Comparison of ENCODE assay signal across 38 cellular contexts in genomic region chr9:116774421-116774820, GRCh38.
"Had no signal": no experiment of that assay in that cellular context is flagged by ENCODE, and none has a peak within 500 bp of the region (broad histone marks: within the 10 kb centered on the region; RNA-seq: fewer than 3 reads in every experiment).

No MANE protein-coding gene starts in this region.

- H3K9me3 ChIP-seq: adrenal gland, body of pancreas had no signal

- H3K27me3 ChIP-seq: adrenal gland, body of pancreas, cardiac muscle cell had no signal

- H3K36me3 Mint-ChIP-seq: activated CD4-positive, alpha-beta memory T cell treated with anti-CD3 and anti-CD28 coated beads for 36 hours had no signal

- H3K9me3 Mint-ChIP-seq: activated CD4-positive, alpha-beta memory T cell treated with anti-CD3 and anti-CD28 coated beads for 36 hours; activated CD4-positive, alpha-beta T cell treated with anti-CD3 and anti-CD28 coated beads, Interleukin-2, amount 10 ng/mL, durations not matched to agents 24 days and 14 days; activated CD8-positive, alpha-beta T cell treated with anti-CD3 and anti-CD28 coated beads for 36 hours; activated naive CD4-positive, alpha-beta T cell treated with anti-CD3 and anti-CD28 coated beads for 36 hours; activated T-helper 1 cell treated with anti-CD3 and anti-CD28 coated beads, Interleukin-12 subunit alpha, Interleukin-12 subunit beta, Interleukin-2, Interleukin-4 antibody, amounts not matched to agents 30 ng/mL and 10 ng/mL and 1 ng/mL, durations not matched to agents 14 hours and 24 hours and 36 hours; activated T-helper 17 cell treated with anti-CD3 and anti-CD28 coated beads, Interleukin-2, amount 50 U/mL, for 72 hours; T-helper 1 cell treated with Interleukin-12 subunit alpha and Interleukin-12 subunit beta and Interleukin-4 antibody, amounts not matched to agents 30 μg/mL and 1 μg/mL, for 36 hours; T-helper 2 cell treated with Interferon-gamma antibody and Interleukin-4, amounts not matched to agents 5 μg/mL and 100 μg/mL, for 36 hours had no signal

- H3K4me1 ChIP-seq: adrenal gland, body of pancreas had no signal

- FAIRE-seq: astrocyte, bronchial epithelial cell, TTC549 had no signal

- H3K4me3 ChIP-seq: adrenal gland, body of pancreas, cardiac muscle cell had no signal

- DNase-seq: activated B cell treated with CpG ODN at 0.5 μM for 24 hours; activated CD4-positive, alpha-beta memory T cell treated with anti-CD3 and anti-CD28 coated beads for 36 hours; activated CD4-positive, alpha-beta T cell treated with anti-CD3 and anti-CD28 coated beads for 4 hours; activated CD4-positive, alpha-beta T cell treated with anti-CD3 and anti-CD28 coated beads, Interleukin-2, amount 10 ng/mL, durations not matched to agents 24 days and 14 days; activated CD4-positive, alpha-beta T cell treated with anti-CD3 and anti-CD28 coated beads, Interleukin-2, amount 50 U/mL, for 1 hour; activated CD4-positive, alpha-beta T cell treated with anti-CD3 and anti-CD28 coated beads, Interleukin-2, amount 50 U/mL, for 4 hours; activated CD4-positive, CD25-positive, alpha-beta regulatory T cell treated with anti-CD3 and anti-CD28 coated beads, Interleukin-2, amount 50 U/mL, for 72 hours; activated CD8-positive, alpha-beta memory T cell treated with anti-CD3 and anti-CD28 coated beads, Interleukin-2, amount 50 U/mL, for 4 hours; activated CD8-positive, alpha-beta T cell treated with anti-CD3 and anti-CD28 coated beads for 36 hours; activated effector memory CD4-positive, alpha-beta T cell treated with anti-CD3 and anti-CD28 coated beads, Interleukin-2, amount 50 U/mL, for 16 hours; activated gamma-delta T cell treated with Interleukin-2 at 50 U/mL for 16 hours; activated naive CD4-positive, alpha-beta T cell; activated naive CD4-positive, alpha-beta T cell treated with anti-CD3 and anti-CD28 coated beads for 36 hours; activated naive CD4-positive, alpha-beta T cell treated with anti-CD3 and anti-CD28 coated beads, Interleukin-2, amount 50 U/mL, for 16 hours; activated naive CD8-positive, alpha-beta T cell treated with anti-CD3 and anti-CD28 coated beads for 36 hours; activated T-cell treated with anti-CD3 and anti-CD28 coated beads for 4 hours; activated T-cell treated with anti-CD3 and anti-CD28 coated beads, Interleukin-2, amount 50 U/mL, for 1 hour; activated T-cell treated with anti-CD3 and anti-CD28 coated beads, Interleukin-2, amount 50 U/mL, for 4 hours; activated T-cell treated with anti-CD3 and anti-CD28 coated beads, Interleukin-2, amount 50 U/mL, for 72 hours; adrenal gland; amniotic stem cell; aorta; body of pancreas; caudate nucleus; cerebellar nuclear complex; T-helper 1 cell; T-helper 2 cell; T-helper 9 cell had no signal

- H3K4me1 Mint-ChIP-seq: activated B cell treated with CpG ODN at 0.5 μM for 24 hours; activated CD4-positive, alpha-beta T cell treated with anti-CD3 and anti-CD28 coated beads, Interleukin-2, amount 10 ng/mL, durations not matched to agents 24 days and 14 days; activated naive CD8-positive, alpha-beta T cell treated with anti-CD3 and anti-CD28 coated beads for 36 hours; activated T-helper 17 cell treated with anti-CD3 and anti-CD28 coated beads, Interleukin-2, amount 50 U/mL, for 72 hours; central memory CD8-positive, alpha-beta T cell had no signal

- H3K36me3 ChIP-seq: adrenal gland, cardiac muscle cell had no signal

- H3K27ac Mint-ChIP-seq: activated B cell treated with CpG ODN at 0.5 μM for 24 hours; activated CD4-positive, alpha-beta memory T cell treated with anti-CD3 and anti-CD28 coated beads for 36 hours; activated CD4-positive, alpha-beta T cell treated with anti-CD3 and anti-CD28 coated beads, Interleukin-2, amount 10 ng/mL, durations not matched to agents 24 days and 14 days; activated CD8-positive, alpha-beta T cell treated with anti-CD3 and anti-CD28 coated beads for 36 hours; activated naive CD4-positive, alpha-beta T cell treated with anti-CD3 and anti-CD28 coated beads for 36 hours; activated naive CD4-positive, alpha-beta T cell treated with anti-CD3 and anti-CD28 coated beads, Interleukin-2, amount 50 U/mL, for 72 hours; activated naive CD8-positive, alpha-beta T cell treated with anti-CD3 and anti-CD28 coated beads for 36 hours; activated T-cell treated with anti-CD3 and anti-CD28 coated beads, Interleukin-2, amount 50 U/mL, for 72 hours; activated T-helper 1 cell treated with anti-CD3 and anti-CD28 coated beads, Interleukin-12 subunit alpha, Interleukin-12 subunit beta, Interleukin-2, Interleukin-4 antibody, amounts not matched to agents 30 ng/mL and 10 ng/mL and 1 ng/mL, durations not matched to agents 14 hours and 24 hours and 36 hours; activated T-helper 17 cell treated with anti-CD3 and anti-CD28 coated beads, Interleukin-2, amount 50 U/mL, for 72 hours; T-helper 1 cell treated with Interleukin-12 subunit alpha and Interleukin-12 subunit beta and Interleukin-4 antibody, amounts not matched to agents 30 μg/mL and 1 μg/mL, for 36 hours; T-helper 2 cell treated with Interferon-gamma antibody and Interleukin-4, amounts not matched to agents 5 μg/mL and 100 μg/mL, for 36 hours had no signal

- H3K4me3 Mint-ChIP-seq: activated B cell treated with CpG ODN at 0.5 μM for 24 hours; activated CD4-positive, alpha-beta memory T cell treated with anti-CD3 and anti-CD28 coated beads for 36 hours; activated CD4-positive, alpha-beta T cell treated with anti-CD3 and anti-CD28 coated beads, Interleukin-2, amount 10 ng/mL, durations not matched to agents 24 days and 14 days; activated CD8-positive, alpha-beta T cell treated with anti-CD3 and anti-CD28 coated beads for 36 hours; activated naive CD4-positive, alpha-beta T cell treated with anti-CD3 and anti-CD28 coated beads for 36 hours; activated naive CD8-positive, alpha-beta T cell treated with anti-CD3 and anti-CD28 coated beads for 36 hours; activated T-cell treated with anti-CD3 and anti-CD28 coated beads, Interleukin-2, amount 50 U/mL, for 4 hours; activated T-cell treated with anti-CD3 and anti-CD28 coated beads, Interleukin-2, amount 50 U/mL, for 72 hours; activated T-helper 1 cell treated with anti-CD3 and anti-CD28 coated beads, Interleukin-12 subunit alpha, Interleukin-12 subunit beta, Interleukin-2, Interleukin-4 antibody, amounts not matched to agents 30 ng/mL and 10 ng/mL and 1 ng/mL, durations not matched to agents 14 hours and 24 hours and 36 hours; activated T-helper 17 cell treated with anti-CD3 and anti-CD28 coated beads, Interleukin-2, amount 50 U/mL, for 72 hours; central memory CD8-positive, alpha-beta T cell; T-helper 1 cell treated with Interleukin-12 subunit alpha and Interleukin-12 subunit beta and Interleukin-4 antibody, amounts not matched to agents 30 μg/mL and 1 μg/mL, for 36 hours; T-helper 2 cell treated with Interferon-gamma antibody and Interleukin-4, amounts not matched to agents 5 μg/mL and 100 μg/mL, for 36 hours had no signal

- H3K27ac ChIP-seq: adrenal gland, body of pancreas, cardiac muscle cell had no signal

- H3K27me3 Mint-ChIP-seq: activated CD4-positive, alpha-beta T cell treated with anti-CD3 and anti-CD28 coated beads, Interleukin-2, amount 10 ng/mL, durations not matched to agents 24 days and 14 days had no signal
